2 cellular contexts compared by ENCODE assay signal in genomic region chr4:74456849-74457395, GRCh38.
TF ChIP-seq lines count a peak whose summit lies in the region.

No MANE protein-coding gene starts in this region.

TF ChIP-seq in HepG2, 621 proteins besides CTCF, POLR2A, EP300 and RAD21:
- TF ChIP-seq SMYD3 (CRISPR knock-in tag; IDR thresholded peaks at IDR 0.05) (no peak), MAFK (conservative IDR thresholded peaks at IDR 0.05 in 1 of 2, IDR thresholded peaks at IDR 0.05 in 1 of 2; ENCODE audit: low read length in 2 of 2) (0 out of 4 replicates have a peak, but pooled peaks of 1 of the 2 experiments have one; percentile 14), MAFF (IDR thresholded peaks at IDR 0.05; ENCODE audit: low read depth, low read length) (peak; percentile 22; the same call in 1 of the 2 replicates)

TF ChIP-seq in K562, 482 proteins besides CTCF, POLR2A, EP300 and RAD21:
- TF ChIP-seq HNRNPH1 (optimal IDR thresholded peaks at IDR 0.05; ENCODE audit: low read depth, low read length): no peak
- no peak for TF ChIP-seq ZC3H8 (IDR thresholded peaks at IDR 0.05)
- no peak for TF ChIP-seq ZNF263 (CRISPR knock-in tag; IDR thresholded peaks at IDR 0.05; ENCODE audit: borderline replicate concordance)
- TF ChIP-seq PRMT5 (CRISPR knock-in tag; IDR thresholded peaks at IDR 0.05): no peak
- peak; percentile 19; the same call in 1 of the 2 replicates for TF ChIP-seq MAFG (tag; conservative IDR thresholded peaks at IDR 0.05)
- peak; percentile 53; the same call in 1 of the 2 replicates for TF ChIP-seq C11orf30 (IDR thresholded peaks at IDR 0.05; ENCODE audit: low read depth)
- TF ChIP-seq PTRF (tag; IDR thresholded peaks at IDR 0.05): no peak
- TF ChIP-seq RBM39 (optimal IDR thresholded peaks at IDR 0.05; ENCODE audit: low read depth, low read length): no peak
- TF ChIP-seq IFI16 (CRISPR knock-in tag; IDR thresholded peaks at IDR 0.05): no peak
- TF ChIP-seq ZC3H11A (IDR thresholded peaks at IDR 0.05; ENCODE audit: low read depth, low read length): no peak
- TF ChIP-seq CHD7 (IDR thresholded peaks at IDR 0.05; ENCODE audit: low read depth, low read length): no peak
- peak; percentile 68 for TF ChIP-seq ZNF316 (IDR thresholded peaks at IDR 0.05)
- TF ChIP-seq SIX5 (IDR thresholded peaks at IDR 0.05; ENCODE audit: borderline replicate concordance in 1 of 2, insufficient read depth in 1 of 2, low read depth in 1 of 2, low read length in 2 of 2): no peak
- TF ChIP-seq E2F4 (CRISPR knock-in tag; IDR thresholded peaks at IDR 0.05; ENCODE audit: low read depth): no peak
- no peak for TF ChIP-seq PREB (CRISPR knock-in tag; IDR thresholded peaks at IDR 0.05)
- no peak for TF ChIP-seq ZNF324 (CRISPR knock-in tag; IDR thresholded peaks at IDR 0.05)
- TF ChIP-seq ZNF239 (CRISPR knock-in tag; IDR thresholded peaks at IDR 0.05): no peak
- TF ChIP-seq ETS1 (conservative IDR thresholded peaks at IDR 0.05; ENCODE audit: control insufficient read depth, low read depth, low read length): no peak
- no peak for TF ChIP-seq CCNT2 (IDR thresholded peaks at IDR 0.05; ENCODE audit: borderline replicate concordance, extremely low read depth, insufficient read length, low read depth, low read length)
- no peak for TF ChIP-seq TCF3 (CRISPR knock-in tag; IDR thresholded peaks at IDR 0.05)
TF ChIP-seq in K562: peak in this region for 3.
